Comparison of ENCODE assay signal across 4 cellular contexts in genomic region chr4:100023800-100024199, GRCh38.
"Had no signal": no experiment of that assay in that cellular context is flagged by ENCODE, and none has a peak within 500 bp of the region (broad histone marks: within the 10 kb centered on the region; RNA-seq: fewer than 3 reads in every experiment).

No MANE protein-coding gene starts in this region.

- H3K4me2 ChIP-seq: GM23338 had no signal

- H3K4me3 Mint-ChIP-seq: GM23338, H9 had no signal

- H3K4me3 ChIP-seq: GM23338 had no signal

- DNase-seq: H9, HCEC 1CT, IMR-90 had no signal

- H3K27ac Mint-ChIP-seq: GM23338, H9 had no signal
